ENCODE assay signal across 1 cellular context in genomic region chrX:149503446-149503845, GRCh38.
TF ChIP-seq lines count a peak whose summit lies in the region.

No MANE protein-coding gene starts in this region.

TF ChIP-seq in endothelial cell of umbilical vein, 7 proteins besides CTCF, POLR2A, EP300 and RAD21:
- TF ChIP-seq GATA2 (IDR thresholded peaks at IDR 0.05; ENCODE audit: insufficient read depth, insufficient read length, low read depth, low read length): peak; percentile 59
